Comparison of ENCODE assay signal across 28 cellular contexts in the genomic region with DNA sequence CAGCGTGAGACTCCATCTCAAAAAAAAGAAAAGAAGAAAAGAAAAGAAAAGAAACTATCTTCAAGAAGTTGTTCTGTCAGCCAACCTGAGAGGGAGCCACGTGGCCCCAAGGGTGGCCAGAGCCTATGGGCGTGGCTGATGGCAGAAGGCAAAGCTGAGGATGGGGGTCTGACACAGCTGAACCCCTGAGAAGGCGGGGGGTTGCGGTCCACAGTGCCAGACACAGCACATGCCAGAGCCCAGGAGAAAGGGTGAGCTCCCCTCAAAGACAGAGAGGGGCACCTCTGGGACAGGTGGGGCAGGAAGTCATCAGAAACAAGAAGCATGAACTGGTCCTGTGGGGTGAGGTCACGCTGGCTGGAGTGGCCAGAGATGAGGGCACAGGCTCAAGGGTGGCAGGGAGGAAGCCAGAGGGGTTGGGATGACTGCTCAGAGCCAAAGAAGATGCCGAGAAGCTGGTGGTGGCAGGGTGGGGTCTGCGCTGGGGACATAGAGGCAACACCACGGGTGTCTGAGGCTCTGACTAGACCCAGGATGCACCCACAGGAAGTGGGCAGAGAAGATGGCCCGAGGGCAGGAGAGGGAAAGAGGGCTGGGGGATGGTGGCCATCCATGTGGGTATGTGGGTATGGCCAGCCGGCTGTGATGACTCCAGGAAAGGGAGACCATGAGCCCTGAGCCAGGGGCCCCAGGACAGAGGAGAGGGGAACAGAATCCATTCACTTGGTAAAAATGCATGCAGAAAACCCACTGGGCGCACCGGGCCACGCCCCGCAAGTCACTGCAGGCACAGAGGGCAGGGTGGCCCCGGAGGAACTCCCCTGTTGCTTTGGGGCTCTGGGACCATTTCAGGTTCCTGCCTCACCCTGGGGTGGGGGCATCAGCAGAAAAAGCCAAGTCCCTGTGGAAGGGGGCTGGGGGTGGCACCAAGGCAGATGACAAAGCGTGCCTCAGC. TPM values are rescaled to one million over a fixed set of nuclear protein-coding genes. Genes with fewer than 3 reads are reported as not detected.
DNase-seq lines count a peak whose midpoint lies in the region; ATAC-seq, FAIRE-seq and TF ChIP-seq lines count a peak whose summit lies in the region.
"Had no signal": no experiment of that assay in that cellular context is flagged by ENCODE, and none has a peak within 500 bp of the region (broad histone marks: within the 10 kb centered on the region; RNA-seq: fewer than 3 reads in every experiment).

No MANE protein-coding gene starts in this region.

- no peaks in the 10 kb centered on the region for H3K4me1 ChIP-seq in heart right ventricle
- no peaks in the 10 kb centered on the region for H3K4me1 ChIP-seq in aorta (ENCODE audit: control insufficient read depth in 1 of 2, insufficient read depth in 2 of 2, low read length in 2 of 2)
- H3K4me1 ChIP-seq: BLaER1 treated with 17β-estradiol and CSF1 and Interleukin-3, amounts not matched to agents 10 nM and 100 nM; breast epithelium; Caco-2; heart left ventricle; psoas muscle; tibial nerve had no signal

- 91 to 92% methylated on average over 17 of the region's 17 CpGs for WGBS in heart right ventricle, 2 donors
- 91 to 92% methylated on average over 17 of the region's 17 CpGs for WGBS in aorta, 2 donors

- H3K9me3 ChIP-seq in heart right ventricle (peaks cover 0 to 18% (median 0%) of the 10 kb centered on the region in 11 donors), aorta (ENCODE audit: control insufficient read depth, low read length) (no peaks in the 10 kb centered on the region)
- H3K9me3 ChIP-seq: psoas muscle had no signal

- H3K9me3 Mint-ChIP-seq in progenitor cell of endocrine pancreas (ENCODE audit: low read depth): peaks cover 9% of the 10 kb centered on the region

- no peak for FAIRE-seq in RCC 7860 (lab: Jason Lieb, UNC)

- no peaks in the 10 kb centered on the region for H3K36me3 ChIP-seq in heart right ventricle
- H3K36me3 ChIP-seq in aorta (ENCODE audit: control insufficient read depth in 1 of 2, insufficient read depth in 2 of 2, low read length in 1 of 2): no peaks in the 10 kb centered on the region
- H3K36me3 ChIP-seq: BLaER1 treated with 17β-estradiol and CSF1 and Interleukin-3, amounts not matched to agents 10 nM and 100 nM; breast epithelium; heart left ventricle had no signal

- H3K36me3 Mint-ChIP-seq in progenitor cell of endocrine pancreas (ENCODE audit: insufficient read depth): peaks cover 37% of the 10 kb centered on the region
- H3K36me3 Mint-ChIP-seq: activated CD4-positive, alpha-beta memory T cell treated with anti-CD3 and anti-CD28 coated beads for 36 hours; T-cell had no signal

- H3K4me1 Mint-ChIP-seq in progenitor cell of endocrine pancreas (ENCODE audit: low read depth): peaks cover 2% of the 10 kb centered on the region
- H3K4me1 Mint-ChIP-seq: stimulated activated naive CD8-positive, alpha-beta T cell treated with anti-CD3 and anti-CD28 coated beads, Interleukin-15, amount 100 ng/mL, for 72 hours; T-cell had no signal

- TF ChIP-seq CTCF in heart right ventricle (IDR thresholded peaks at IDR 0.05) (no peak), progenitor cell of endocrine pancreas (IDR thresholded peaks at IDR 0.05; ENCODE audit: unreplicated experiment) (no peak)

- intact Hi-C loops in cardiac septum (cut with DNase I) (no loop called here), heart right ventricle (cut with DNase I) (no loop called here), aorta (cut with DNase I) (no loop called here)

- H3K4me3 Mint-ChIP-seq in progenitor cell of endocrine pancreas (ENCODE audit: low read depth): no peak overlapping the region
- H3K4me3 Mint-ChIP-seq: activated CD4-positive, alpha-beta memory T cell treated with anti-CD3 and anti-CD28 coated beads for 36 hours; stimulated activated naive CD8-positive, alpha-beta T cell treated with anti-CD3 and anti-CD28 coated beads, Interleukin-15, amount 100 ng/mL, for 72 hours; T-cell had no signal

- ATAC-seq in heart right ventricle (no peak), aorta (ENCODE audit: low FRiP score) (no peak), HG03095 (IDR thresholded peaks at IDR 0.05; ENCODE audit: unreplicated experiment) (no peak)
- ATAC-seq: heart left ventricle; left colon; psoas muscle; stimulated activated naive CD8-positive, alpha-beta T cell treated with anti-CD3 and anti-CD28 coated beads, Interleukin-15, amount 100 ng/mL, for 72 hours; T-cell had no signal

- H3K27me3 Mint-ChIP-seq in progenitor cell of endocrine pancreas: no peaks in the 10 kb centered on the region

- no peak overlapping the region for H3K27ac ChIP-seq in heart right ventricle
- no peak overlapping the region for H3K27ac ChIP-seq in aorta (ENCODE audit: low read depth in 1 of 2, low read length in 2 of 2)
- H3K27ac ChIP-seq: BLaER1 treated with 17β-estradiol and CSF1 and Interleukin-3, amounts not matched to agents 10 nM and 100 nM; breast epithelium; heart left ventricle; KMS-11; psoas muscle; tibial nerve had no signal

- H3K27me3 ChIP-seq in heart right ventricle (peaks cover 0 to 15% (median 2%) of the 10 kb centered on the region in 7 donors), aorta (ENCODE audit: control insufficient read depth in 1 of 2, insufficient read depth in 2 of 2, low read length in 1 of 2) (no peaks in the 10 kb centered on the region)
- H3K27me3 ChIP-seq: breast epithelium, tibial nerve had no signal

- peak overlapping the region; percentile 62 for H3K27ac Mint-ChIP-seq in progenitor cell of endocrine pancreas
- H3K27ac Mint-ChIP-seq: activated CD4-positive, alpha-beta memory T cell treated with anti-CD3 and anti-CD28 coated beads for 36 hours; stimulated activated naive CD8-positive, alpha-beta T cell treated with anti-CD3 and anti-CD28 coated beads, Interleukin-15, amount 100 ng/mL, for 72 hours; T-cell had no signal

- H3K4me3 ChIP-seq in heart right ventricle: no peak overlapping the region
- no peak overlapping the region for H3K4me3 ChIP-seq in aorta (ENCODE audit: low read length in 2 of 2)
- H3K4me3 ChIP-seq: breast epithelium, heart left ventricle, psoas muscle, tibial nerve had no signal

- peak; percentile 74 for DNase-seq in cardiac septum (ENCODE audit: low spot score)
- no peak for DNase-seq in heart right ventricle
- peak; percentile 32 for DNase-seq in ecto neural progenitor cell (ENCODE audit: low spot score)
- DNase-seq in progenitor cell of endocrine pancreas (ENCODE audit: low spot score, unreplicated experiment): peak; percentile 4
- DNase-seq in aorta: peak; percentile 43 to 71
- no peak for DNase-seq in RCC 7860 (ENCODE audit: low spot score)
- no peak for DNase-seq in NCI-H748 treated with DMSO at 0.1 percent for 48 hours (lab: John Stamatoyannopoulos, UW)
- DNase-seq: activated CD4-positive, alpha-beta memory T cell treated with anti-CD3 and anti-CD28 coated beads for 36 hours; activated CD4-positive, CD25-positive, alpha-beta regulatory T cell; Caco-2; DMS79 treated with DMSO at 0.1 percent for 48 hours; effector CD8-positive, alpha-beta T cell; erythroblast; mesendoderm; NCI-H1417; NCI-H2081; NCI-H2227 treated with DMSO at 0.1 percent for 48 hours; psoas muscle; T-cell had no signal

RNA-seq across cellular contexts. Expression of a gene that starts 8.4 kb away (rescaled TPM):
- total RNA-seq in cardiac septum (10.2 TPM), heart right ventricle (10 to 100 TPM in 2 of 10 donors, 1 to 10 TPM in 6, under 1 TPM in 2; 0.51 to 21.4 (median 1.6) TPM), progenitor cell of endocrine pancreas (132 and 140 TPM in 2 replicates), aorta (under 1 TPM; 0.72 to 0.78 TPM)
- polyA plus RNA-seq in heart right ventricle (under 1 TPM; 0.37 to 0.42 TPM), aorta (under 1 TPM in 1 of 2 donors, not detected in 1; 0.25 TPM)

RNA-seq across cellular contexts. Expression of a gene that starts 57.0 kb away (rescaled TPM):
- total RNA-seq in cardiac septum (not detected), heart right ventricle (not detected), progenitor cell of endocrine pancreas (1.0 and 1.2 TPM in 2 replicates), aorta (not detected)
- polyA plus RNA-seq in heart right ventricle (under 1 TPM in 1 of 2 donors, not detected in 1; 0.09 TPM), aorta (not detected)
- total RNA-seq: activated CD4-positive, alpha-beta memory T cell treated with anti-CD3 and anti-CD28 coated beads for 36 hours; heart left ventricle; skeletal muscle tissue had no signal

Comparison
In these comparisons a context has a peak if more than half of its experiments do, and no peak if none do; other contexts are left out.
1. DNase-seq: peak in cardiac septum (single experiment), ecto neural progenitor cell (single experiment), progenitor cell of endocrine pancreas (single experiment) and aorta (2 of 2); none in heart right ventricle (0 of 2), RCC 7860 (single experiment) and NCI-H748 treated with DMSO at 0.1 percent for 48 hours (single experiment).